ENCODE assay signal across 8 cellular contexts in the genomic region with DNA sequence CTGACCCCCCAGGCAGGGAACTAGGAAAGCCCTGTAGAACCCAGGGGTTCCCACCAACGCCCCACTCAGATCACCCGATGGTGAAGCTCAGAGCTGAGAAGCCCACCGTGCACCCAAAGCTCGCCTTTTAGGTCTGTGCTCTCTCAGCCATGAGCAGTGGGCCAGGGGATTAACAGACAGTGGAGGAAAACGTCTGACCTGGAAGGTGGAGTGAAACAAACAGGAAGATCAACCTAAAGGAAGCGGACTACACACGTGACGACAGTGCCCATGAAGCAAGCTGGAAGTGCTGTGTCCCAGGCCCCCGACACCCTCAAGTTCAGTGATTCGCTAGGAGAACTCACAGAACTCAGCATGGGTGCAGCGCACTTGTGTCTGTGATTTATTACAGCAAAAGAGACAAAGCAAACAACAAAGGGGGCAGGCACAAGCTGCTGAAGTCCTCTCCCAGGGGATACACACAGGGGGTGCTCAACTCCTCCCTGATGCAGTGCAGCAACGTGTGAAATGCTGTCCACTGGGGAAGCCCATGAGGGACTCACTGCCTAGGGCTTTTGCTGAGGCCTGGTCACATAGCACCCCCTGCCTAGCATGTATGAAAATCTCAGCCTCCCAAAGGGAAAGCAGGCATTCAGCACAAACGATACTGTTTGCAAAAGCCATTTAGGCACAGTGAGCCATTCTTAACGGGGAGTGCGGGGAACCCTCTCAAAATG. TPM values are rescaled to one million over a fixed set of nuclear protein-coding genes. Genes with fewer than 3 reads are reported as not detected.
A peak's percentile ranks its signal among the peaks of the same experiment; 100 is the strongest.
DNase-seq lines count a peak whose midpoint lies in the region; ATAC-seq and TF ChIP-seq lines count a peak whose summit lies in the region.

No MANE protein-coding gene starts in this region.

- no peaks in the 10 kb centered on the region for H3K9me3 Mint-ChIP-seq in activated T-cell treated with anti-CD3 and anti-CD28 coated beads, Interleukin-2, amount 50 U/mL, for 72 hours
- H3K9me3 Mint-ChIP-seq in activated T-cell treated with anti-CD3 and anti-CD28 coated beads, Interleukin-2, amount 50 U/mL, for 24 hours = no peaks in the 10 kb centered on the region
- no peaks in the 10 kb centered on the region for H3K9me3 Mint-ChIP-seq in neural crest cell

- TF ChIP-seq POLR2A in ovary (IDR thresholded peaks at IDR 0.05) = no peak

- intact Hi-C loops in ovary (cut with DNase I) = no loop called here

- peak; percentile 37 to 57 for ATAC-seq in activated T-cell treated with anti-CD3 and anti-CD28 coated beads, Interleukin-2, amount 50 U/mL, for 72 hours (replicated peaks in 1 of 2)
- no peak for ATAC-seq in GM21825 (IDR thresholded peaks at IDR 0.05; ENCODE audit: unreplicated experiment)

- H3K4me3 Mint-ChIP-seq in activated T-cell treated with anti-CD3 and anti-CD28 coated beads, Interleukin-2, amount 50 U/mL, for 72 hours = no peak overlapping the region
- H3K4me3 Mint-ChIP-seq in activated T-cell treated with anti-CD3 and anti-CD28 coated beads, Interleukin-2, amount 50 U/mL, for 24 hours = no peak overlapping the region
- H3K4me3 Mint-ChIP-seq in neural crest cell = no peak overlapping the region

- H3K9me3 ChIP-seq in ovary = no peaks in the 10 kb centered on the region

- DNase-seq in activated T-cell treated with anti-CD3 and anti-CD28 coated beads, Interleukin-2, amount 50 U/mL, for 72 hours = peak; percentile 7 to 14
- no peak for DNase-seq in activated T-cell treated with anti-CD3 and anti-CD28 coated beads, Interleukin-2, amount 50 U/mL, for 24 hours
- peak; percentile 23 for DNase-seq in NCI-H510A (lab: John Stamatoyannopoulos, UW)
- DNase-seq in dermis blood vessel endothelial cell = peak; percentile 68
- no peak for DNase-seq in neural crest cell (ENCODE audit: low read depth, low spot score)
- no peak for DNase-seq in ovary
- no peak for DNase-seq in NCI-H2227 treated with DMSO at 0.1 percent for 48 hours (lab: John Stamatoyannopoulos, UW)

- TF ChIP-seq CTCF in neural crest cell (conservative IDR thresholded peaks at IDR 0.05) = no peak
- no peak for TF ChIP-seq CTCF in ovary (IDR thresholded peaks at IDR 0.05)

- no peak for TF ChIP-seq EP300 in ovary (IDR thresholded peaks at IDR 0.05)

- peaks cover 1 to 3% of the 10 kb centered on the region in 2 donors for H3K36me3 Mint-ChIP-seq in activated T-cell treated with anti-CD3 and anti-CD28 coated beads, Interleukin-2, amount 50 U/mL, for 72 hours (ENCODE audit: insufficient read depth in 2 of 2)
- H3K36me3 Mint-ChIP-seq in activated T-cell treated with anti-CD3 and anti-CD28 coated beads, Interleukin-2, amount 50 U/mL, for 24 hours (ENCODE audit: low read depth) = no peaks in the 10 kb centered on the region
- peaks cover 7% of the 10 kb centered on the region for H3K36me3 Mint-ChIP-seq in neural crest cell (ENCODE audit: low read depth)

- H3K27me3 ChIP-seq in ovary = no peaks in the 10 kb centered on the region

- H3K4me1 Mint-ChIP-seq in activated T-cell treated with anti-CD3 and anti-CD28 coated beads, Interleukin-2, amount 50 U/mL, for 72 hours (ENCODE audit: low read depth) = no peaks in the 10 kb centered on the region
- no peaks in the 10 kb centered on the region for H3K4me1 Mint-ChIP-seq in activated T-cell treated with anti-CD3 and anti-CD28 coated beads, Interleukin-2, amount 50 U/mL, for 24 hours (ENCODE audit: low read depth)
- H3K4me1 Mint-ChIP-seq in neural crest cell = no peaks in the 10 kb centered on the region

- no peaks in the 10 kb centered on the region for H3K27me3 Mint-ChIP-seq in activated T-cell treated with anti-CD3 and anti-CD28 coated beads, Interleukin-2, amount 50 U/mL, for 72 hours (ENCODE audit: low read depth)
- H3K27me3 Mint-ChIP-seq in activated T-cell treated with anti-CD3 and anti-CD28 coated beads, Interleukin-2, amount 50 U/mL, for 24 hours = no peaks in the 10 kb centered on the region
- no peaks in the 10 kb centered on the region for H3K27me3 Mint-ChIP-seq in neural crest cell (ENCODE audit: low read depth)

- H3K4me3 ChIP-seq in ovary = no peak overlapping the region

- whole genome bisulfite sequencing in ovary, 3 donors = 65 to 71% (median 69%) methylated on average over 15 of the region's 15 CpGs

- no peaks in the 10 kb centered on the region for H3K4me1 ChIP-seq in ovary (ENCODE audit: insufficient read depth)

- H3K27ac Mint-ChIP-seq in activated T-cell treated with anti-CD3 and anti-CD28 coated beads, Interleukin-2, amount 50 U/mL, for 72 hours = no peak overlapping the region
- no peak overlapping the region for H3K27ac Mint-ChIP-seq in activated T-cell treated with anti-CD3 and anti-CD28 coated beads, Interleukin-2, amount 50 U/mL, for 24 hours
- H3K27ac Mint-ChIP-seq in neural crest cell (ENCODE audit: unreplicated experiment) = peak overlapping the region; percentile 1

- no peaks in the 10 kb centered on the region for H3K36me3 ChIP-seq in ovary

- no peak overlapping the region for H3K27ac ChIP-seq in ovary

RNA-seq across cellular contexts. Expression of a gene that starts 43.5 kb away (rescaled TPM):
- 1 to 10 TPM; 1.1 TPM for total RNA-seq in activated T-cell treated with anti-CD3 and anti-CD28 coated beads, Interleukin-2, amount 50 U/mL, for 72 hours
- total RNA-seq in dermis blood vessel endothelial cell (1.9 and 2.4 TPM in 2 replicates), neural crest cell (8.7 and 8.8 TPM in 2 replicates), ovary (1 to 10 TPM in 5 of 7 donors, under 1 TPM in 2; 0.89 to 3.5 (median 1.4) TPM)
- polyA plus RNA-seq in ovary = 1 to 10 TPM; 1.5 to 3.8 TPM

RNA-seq across cellular contexts. Expression of a gene that starts 50.7 kb away (rescaled TPM):
- total RNA-seq in activated T-cell treated with anti-CD3 and anti-CD28 coated beads, Interleukin-2, amount 50 U/mL, for 72 hours = under 1 TPM; 0.26 to 0.42 TPM
- total RNA-seq in dermis blood vessel endothelial cell (5.9 and 12.1 TPM in 2 replicates), neural crest cell (10.7 and 11.8 TPM in 2 replicates), ovary (10 to 100 TPM in 1 of 7 donors, 1 to 10 TPM in 6; 3.7 to 15.5 (median 7.8) TPM)
- polyA plus RNA-seq in ovary = 10 to 100 TPM in 1 of 2 donors, 1 to 10 TPM in 1; 5.2 to 11.2 TPM

Comparison
In these comparisons a context has a peak if more than half of its experiments do, and no peak if none do; other contexts are left out.
1. DNase-seq: peak in activated T-cell treated with anti-CD3 and anti-CD28 coated beads, Interleukin-2, amount 50 U/mL, for 72 hours (2 of 2), NCI-H510A (single experiment) and dermis blood vessel endothelial cell (single experiment); none in activated T-cell treated with anti-CD3 and anti-CD28 coated beads, Interleukin-2, amount 50 U/mL, for 24 hours (single experiment), neural crest cell (single experiment), ovary (0 of 5) and NCI-H2227 treated with DMSO at 0.1 percent for 48 hours (single experiment).